Comparison of ENCODE assay signal across 29 cellular contexts in the genomic region with DNA sequence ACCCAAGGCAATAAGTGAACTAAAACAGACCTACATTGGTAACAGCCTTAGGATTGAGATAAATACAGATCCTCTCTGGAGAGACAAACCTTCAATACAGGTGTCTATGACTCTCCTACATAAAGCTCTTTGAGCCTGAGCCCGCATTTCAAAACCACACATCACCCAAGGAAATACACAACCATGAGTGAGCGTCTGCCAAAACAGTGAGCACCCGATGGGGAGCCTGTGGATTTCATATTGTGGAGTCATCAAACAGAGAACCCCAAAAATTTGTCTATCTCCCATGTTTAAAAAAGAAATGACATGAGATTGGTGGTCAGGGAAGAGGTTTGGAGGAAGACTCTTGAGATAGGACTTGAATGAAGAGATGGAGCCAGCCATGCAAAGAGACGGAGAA.
DNase-seq lines count a peak whose midpoint lies in the region; ATAC-seq, FAIRE-seq and TF ChIP-seq lines count a peak whose summit lies in the region.
"Had no signal": no experiment of that assay in that cellular context is flagged by ENCODE, and none has a peak within 500 bp of the region (broad histone marks: within the 10 kb centered on the region; RNA-seq: fewer than 3 reads in every experiment).

No MANE protein-coding gene starts in this region.

- no peaks in the 10 kb centered on the region for H3K9me1 ChIP-seq in K562 (ENCODE audit: control insufficient read depth, insufficient read depth, low read length)

- no peaks in the 10 kb centered on the region for H3K79me2 ChIP-seq in K562 (ENCODE audit: control insufficient read depth, insufficient read depth, low read length)

- H3K27ac ChIP-seq in K562 (ENCODE audit: extremely low read depth, low read depth, low read length): no peak overlapping the region
- no peak overlapping the region for H3K27ac ChIP-seq in adrenal gland
- H3K27ac ChIP-seq: 22Rv1; A549; BLaER1; BLaER1 treated with 17β-estradiol and CSF1 and Interleukin-3, amounts not matched to agents 10 nM and 100 nM; C4-2B had no signal

- no peak overlapping the region for H3K9ac ChIP-seq in K562 (ENCODE audit: insufficient read depth in 1 of 2, low read depth in 2 of 2, low read length in 2 of 2)
- H3K9ac ChIP-seq: BLaER1; BLaER1 treated with 17β-estradiol and CSF1 and Interleukin-3, amounts not matched to agents 10 nM and 100 nM had no signal

- intact Hi-C loops in K562 (cut with micrococcal nuclease) (no loop called here), adrenal gland (cut with DNase I) (no loop called here)

- FAIRE-seq in K562 (lab: Jason Lieb, UNC): no peak
- FAIRE-seq: A204.1, A549, D721Med had no signal

- no peak for TF ChIP-seq EP300 in K562 (IDR thresholded peaks at IDR 0.05; ENCODE audit: low read length)

- TF ChIP-seq RAD21 in K562 (CRISPR knock-in tag; conservative IDR thresholded peaks at IDR 0.05 in 1 of 2, IDR thresholded peaks at IDR 0.05 in 1 of 2): no peak

- DNase-seq in K562 (ENCODE audit: extremely low read depth in 1 of 4, low spot score in 3 of 4) (no peak), adrenal gland (no peak)
- DNase-seq: 8988T; ACHN; AML-193; BE2C; C1 segment of cervical spinal cord; Caco-2; Calu3; CD4-positive, alpha-beta memory T cell; CD4-positive, alpha-beta T cell; CD4-positive, CD25-positive, alpha-beta regulatory T cell; CD8-positive, alpha-beta memory T cell; CD8-positive, alpha-beta T cell; COR-L47; DMS 273 treated with DMSO at 0.1 percent for 48 hours; DMS153; DMS53; DMS79; DMS79 treated with DMSO at 0.1 percent for 48 hours; DND-41; EL had no signal

- POLR2A ChIA-PET in K562 (lab: Yijun Ruan, JAX): no interaction called here

- H3K36me3 ChIP-seq in K562 (ENCODE audit: control insufficient read depth, insufficient read depth, low read length): no peaks in the 10 kb centered on the region
- no peaks in the 10 kb centered on the region for H3K36me3 ChIP-seq in adrenal gland (replicated peaks in 1 of 2)
- H3K36me3 ChIP-seq: BE2C; BLaER1; BLaER1 treated with 17β-estradiol and CSF1 and Interleukin-3, amounts not matched to agents 10 nM and 100 nM had no signal

- CTCF ChIA-PET in K562 (lab: Yijun Ruan, JAX; ENCODE audit: low intra/inter-chr PET ratio): interaction anchor here (0.7 kb wide), 1 partner anchor 274 kb away, joined by 5 read pairs; no protein-coding TSS in a partner anchor

- peaks cover 4 to 22% of the 10 kb centered on the region in 2 experiments; a peak in 4 of 5 replicates for H3K27me3 ChIP-seq in K562 (ENCODE audit: control insufficient read depth in 2 of 2, insufficient read depth in 2 of 2, low read length in 2 of 2)
- H3K27me3 ChIP-seq in adrenal gland: no peaks in the 10 kb centered on the region
- H3K27me3 ChIP-seq: BE2C; BLaER1; BLaER1 treated with 17β-estradiol and CSF1 and Interleukin-3, amounts not matched to agents 10 nM and 100 nM had no signal

- in situ Hi-C loops in K562 (cut with MboI): no loop called here

- no peak overlapping the region for H3K4me2 ChIP-seq in K562 (ENCODE audit: insufficient read depth, low read length)
- H3K4me2 ChIP-seq: A549; BLaER1; BLaER1 treated with 17β-estradiol and CSF1 and Interleukin-3, amounts not matched to agents 10 nM and 100 nM had no signal

- no peak for ATAC-seq in K562
- ATAC-seq: A549; CD8-positive, alpha-beta T cell had no signal

- TF ChIP-seq POLR2A in K562 (conservative IDR thresholded peaks at IDR 0.05) (no peak), adrenal gland (IDR thresholded peaks at IDR 0.05) (no peak)

- H3K4me3 ChIP-seq in K562 (no peak overlapping the region), adrenal gland (no peak overlapping the region)
- H3K4me3 ChIP-seq: A549; BLaER1; BLaER1 treated with 17β-estradiol and CSF1 and Interleukin-3, amounts not matched to agents 10 nM and 100 nM had no signal

- H4K20me1 ChIP-seq in K562 (replicated peaks; ENCODE audit: control insufficient read depth, insufficient read depth, low read length): no peaks in the 10 kb centered on the region
- H4K20me1 ChIP-seq: BLaER1; BLaER1 treated with 17β-estradiol and CSF1 and Interleukin-3, amounts not matched to agents 10 nM and 100 nM had no signal

- 11% methylated on average over 4 of the region's 4 CpGs for WGBS in K562 (ENCODE audit: insufficient coverage, low coverage, missing lambda C conversion rate)
- WGBS in adrenal gland, 4 donors: 78 to 97% (median 82%) methylated on average over 4 of the region's 4 CpGs

- no peak overlapping the region for H2AFZ ChIP-seq in K562 (ENCODE audit: low read depth, low read length)

- no peaks in the 10 kb centered on the region for H3K4me1 ChIP-seq in K562 (replicated peaks in 1 of 2; ENCODE audit: control insufficient read depth in 2 of 2, insufficient read depth in 2 of 2, low read length in 2 of 2)
- H3K4me1 ChIP-seq in adrenal gland (replicated peaks in 1 of 2): no peaks in the 10 kb centered on the region
- H3K4me1 ChIP-seq: A549, BE2C, BLaER1, Caco-2 had no signal

- no TSS peak for BruUV-seq in K562 (replicated peaks; lab: Mats Ljungman, UMichigan)

- H3K9me3 ChIP-seq in K562 (replicated peaks; ENCODE audit: control insufficient read depth, insufficient read depth, low read depth, low read length) (no peaks in the 10 kb centered on the region), adrenal gland (replicated peaks in 1 of 3) (no peaks in the 10 kb centered on the region)
- H3K9me3 ChIP-seq: A549, BE2C, BLaER1, Caco-2 had no signal

- no peak for TF ChIP-seq CTCF in K562 (IDR thresholded peaks at IDR 0.05 in 2 of 3, conservative IDR thresholded peaks at IDR 0.05 in 1 of 3; ENCODE audit: insufficient read depth in 2 of 3, low read depth in 1 of 3, low read length in 3 of 3)
- no peak for TF ChIP-seq CTCF in adrenal gland (IDR thresholded peaks at IDR 0.05)

TF ChIP-seq in K562, 482 proteins besides CTCF, POLR2A, EP300 and RAD21:
- no peak for TF ChIP-seq MIER1 (IDR thresholded peaks at IDR 0.05; ENCODE audit: low read depth)
- TF ChIP-seq ZNF41 (CRISPR knock-in tag; conservative IDR thresholded peaks at IDR 0.05): peak; percentile 93
